In the genomic region with DNA sequence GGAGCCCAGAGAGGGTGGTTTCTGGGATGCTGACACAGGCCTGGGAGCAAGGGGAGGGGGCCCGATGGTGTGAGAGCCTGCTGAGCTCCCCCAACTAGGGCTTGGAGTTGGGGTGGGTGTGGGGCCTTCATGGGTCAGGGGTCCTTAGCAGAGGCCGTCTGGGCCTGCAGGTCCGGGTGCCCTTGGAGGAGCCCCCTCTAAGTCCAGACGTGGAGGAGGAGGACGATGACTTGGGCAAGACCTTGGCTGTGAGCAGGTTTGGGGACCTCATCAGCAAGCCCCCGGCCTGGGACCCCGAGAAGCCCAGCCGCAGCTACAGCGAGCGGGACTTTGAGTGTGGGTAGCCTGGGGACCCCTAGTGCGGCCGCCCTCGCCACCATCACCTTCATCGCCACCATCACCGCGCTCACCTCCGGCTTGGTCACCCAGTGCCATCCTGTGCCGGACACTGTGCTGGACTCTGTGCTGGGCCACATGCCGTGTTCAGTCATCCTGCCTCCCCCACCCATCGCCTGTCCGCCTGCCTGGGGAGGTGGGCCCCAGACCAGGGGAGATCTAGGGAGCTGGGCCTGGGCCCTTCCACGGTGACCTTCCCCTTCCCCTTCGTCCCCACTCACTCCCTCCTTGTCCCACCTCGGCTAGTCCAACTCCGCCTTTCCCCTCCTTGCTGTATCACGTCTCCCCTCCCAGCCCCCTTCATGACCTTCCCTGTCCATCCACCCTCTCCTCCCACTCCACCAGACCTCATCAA, we compare ENCODE assay signal across 9 cellular contexts. TPM values are rescaled to one million over a fixed set of nuclear protein-coding genes. Genes with fewer than 3 reads are reported as not detected.
DNase-seq lines count a peak whose midpoint lies in the region; ATAC-seq and TF ChIP-seq lines count a peak whose summit lies in the region.
"Had no signal": no experiment of that assay in that cellular context is flagged by ENCODE, and none has a peak within 500 bp of the region (broad histone marks: within the 10 kb centered on the region; RNA-seq: fewer than 3 reads in every experiment).

No MANE protein-coding gene starts in this region.

- TF ChIP-seq POLR2A in breast epithelium (IDR thresholded peaks at IDR 0.05): no peak

- H3K27ac ChIP-seq in HUES64 (ENCODE audit: low read depth, low read length) (no peak overlapping the region), breast epithelium (no peak overlapping the region), iPS-20b (ENCODE audit: low read length) (no peak overlapping the region)

- H3K4me3 ChIP-seq in HUES64 (ENCODE audit: low read length): peak overlapping the region; percentile 60
- peak overlapping the region in 2 of 3 donors; percentile 71 to 94 for H3K4me3 ChIP-seq in breast epithelium
- H3K4me3 ChIP-seq in iPS-20b (ENCODE audit: low read length): peak overlapping the region; percentile 68; the same call in 1 of the 2 replicates

- no peaks in the 10 kb centered on the region for H3K9me3 Mint-ChIP-seq in stimulated activated effector memory CD8-positive, alpha-beta T cell treated with anti-CD3 and anti-CD28 coated beads, Interleukin-12 subunit alpha, Interleukin-12 subunit beta, amount 100 ng/mL, for 72 hours

- H3K27me3 ChIP-seq in HUES64 (ENCODE audit: insufficient read depth, low read length) (peaks cover 12% of the 10 kb centered on the region), breast epithelium (no peaks in the 10 kb centered on the region), iPS-20b (ENCODE audit: insufficient read depth, low read length) (peaks cover 21% of the 10 kb centered on the region)

- H3K9me3 ChIP-seq in HUES64 (ENCODE audit: insufficient read depth, low read depth, low read length): no peaks in the 10 kb centered on the region
- no peaks in the 10 kb centered on the region for H3K9me3 ChIP-seq in breast epithelium
- no peaks in the 10 kb centered on the region for H3K9me3 ChIP-seq in iPS-20b (ENCODE audit: insufficient read depth, low read depth, low read length)

- no peak for ATAC-seq in stimulated activated effector memory CD8-positive, alpha-beta T cell treated with anti-CD3 and anti-CD28 coated beads, Interleukin-12 subunit alpha, Interleukin-12 subunit beta, amount 100 ng/mL, for 72 hours
- ATAC-seq in GM21390 (IDR thresholded peaks at IDR 0.05; ENCODE audit: unreplicated experiment): no peak

- no peaks in the 10 kb centered on the region for H3K36me3 Mint-ChIP-seq in stimulated activated effector memory CD8-positive, alpha-beta T cell treated with anti-CD3 and anti-CD28 coated beads, Interleukin-12 subunit alpha, Interleukin-12 subunit beta, amount 100 ng/mL, for 72 hours

- peak overlapping the region; percentile 23 for H3K4me3 Mint-ChIP-seq in stimulated activated effector memory CD8-positive, alpha-beta T cell treated with anti-CD3 and anti-CD28 coated beads, Interleukin-12 subunit alpha, Interleukin-12 subunit beta, amount 100 ng/mL, for 72 hours

- no peak overlapping the region for H3K27ac Mint-ChIP-seq in stimulated activated effector memory CD8-positive, alpha-beta T cell treated with anti-CD3 and anti-CD28 coated beads, Interleukin-12 subunit alpha, Interleukin-12 subunit beta, amount 100 ng/mL, for 72 hours

- intact Hi-C loops in breast epithelium (cut with DNase I; ENCODE audit: low total_unique reads): no loop called here

- H3K4me1 Mint-ChIP-seq in stimulated activated effector memory CD8-positive, alpha-beta T cell treated with anti-CD3 and anti-CD28 coated beads, Interleukin-12 subunit alpha, Interleukin-12 subunit beta, amount 100 ng/mL, for 72 hours: peaks cover 19% of the 10 kb centered on the region

- WGBS in HUES64: 90% methylated on average over 26 of the region's 26 CpGs

- CTCF ChIA-PET in HEK293T (lab: Yijun Ruan, JAX): no interaction called here

- POLR2A ChIA-PET in HEK293T (lab: Yijun Ruan, JAX): no interaction called here

- DNase-seq in breast epithelium (ENCODE audit: low spot score in 2 of 2) (no peak), activated gamma-delta T cell (lab: John Stamatoyannopoulos, UW) (no peak), HEK293T (ENCODE audit: extremely low spot score) (no peak)
- DNase-seq in stimulated activated effector memory CD8-positive, alpha-beta T cell treated with anti-CD3 and anti-CD28 coated beads, Interleukin-12 subunit alpha, Interleukin-12 subunit beta, amount 100 ng/mL, for 72 hours (ENCODE audit: low spot score in 2 of 2): no peak
- DNase-seq in activated CD4-positive, alpha-beta T cell treated with anti-CD3 and anti-CD28 coated beads, Interleukin-2, amount 50 U/mL, for 1 hour: no peak

- H3K36me3 ChIP-seq in HUES64 (ENCODE audit: insufficient read depth, low read length): peaks cover 5% of the 10 kb centered on the region; the same call in 1 of the 2 replicates
- no peaks in the 10 kb centered on the region for H3K36me3 ChIP-seq in breast epithelium
- no peaks in the 10 kb centered on the region for H3K36me3 ChIP-seq in iPS-20b (ENCODE audit: insufficient read depth, low read depth, low read length)

- H3K4me1 ChIP-seq in HUES64 (ENCODE audit: insufficient read depth, low read length): 0 out of 2 replicates have a peak, but pooled peaks cover 4% of the 10 kb centered on the region
- H3K4me1 ChIP-seq in breast epithelium: peaks cover 0 to 3% of the 10 kb centered on the region in 2 donors
- H3K4me1 ChIP-seq in iPS-20b (ENCODE audit: insufficient read depth, low read length): no peaks in the 10 kb centered on the region

- H3K9ac ChIP-seq in HUES64 (ENCODE audit: low read depth, low read length) (no peak overlapping the region), iPS-20b (ENCODE audit: low read depth, low read length) (peak overlapping the region; percentile 48; the same call in 1 of the 2 replicates)

- no peak for TF ChIP-seq CTCF in breast epithelium (IDR thresholded peaks at IDR 0.05)

TF ChIP-seq in HEK293T, 16 proteins besides CTCF, POLR2A, EP300 and RAD21:
- TF ChIP-seq, protein P1, sequence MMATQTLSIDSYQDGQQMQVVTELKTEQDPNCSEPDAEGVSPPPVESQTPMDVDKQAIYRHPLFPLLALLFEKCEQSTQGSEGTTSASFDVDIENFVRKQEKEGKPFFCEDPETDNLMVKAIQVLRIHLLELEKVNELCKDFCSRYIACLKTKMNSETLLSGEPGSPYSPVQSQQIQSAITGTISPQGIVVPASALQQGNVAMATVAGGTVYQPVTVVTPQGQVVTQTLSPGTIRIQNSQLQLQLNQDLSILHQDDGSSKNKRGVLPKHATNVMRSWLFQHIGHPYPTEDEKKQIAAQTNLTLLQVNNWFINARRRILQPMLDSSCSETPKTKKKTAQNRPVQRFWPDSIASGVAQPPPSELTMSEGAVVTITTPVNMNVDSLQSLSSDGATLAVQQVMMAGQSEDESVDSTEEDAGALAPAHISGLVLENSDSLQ (IDR thresholded peaks at IDR 0.05): no peak
- no peak for TF ChIP-seq ZNF384 (IDR thresholded peaks at IDR 0.05)

RNA-seq across cellular contexts. Expression of a gene that starts 1.0 kb away (rescaled TPM):
- 3.5 TPM for polyA plus RNA-seq in HUES64 (2013, experiment 1 of 2)
- polyA plus RNA-seq in HUES64 (2013, experiment 2 of 2): 2.9 TPM
- 1 to 10 TPM; 2.1 to 4.7 (median 4.6) TPM for total RNA-seq in breast epithelium

RNA-seq across cellular contexts. Expression of a gene that starts 30.8 kb away (rescaled TPM):
- 16.6 TPM for polyA plus RNA-seq in HUES64 (2013, experiment 1 of 2)
- polyA plus RNA-seq in HUES64 (2013, experiment 2 of 2): 14.9 TPM
- total RNA-seq in breast epithelium: 10 to 100 TPM; 11.2 to 16.7 (median 15.7) TPM

RNA-seq across cellular contexts. Expression of a gene that starts 56.3 kb away (rescaled TPM):
- polyA plus RNA-seq in HUES64 (2013, experiment 1 of 2): 0.30 TPM
- 0.51 TPM for polyA plus RNA-seq in HUES64 (2013, experiment 2 of 2)
- total RNA-seq in breast epithelium: under 1 TPM in 2 of 3 donors, not detected in 1; 0.64 to 0.73 TPM
- total RNA-seq: lung microvascular endothelial cell had no signal

RNA-seq across cellular contexts. Expression of a gene that starts 57.1 kb away (rescaled TPM):
- polyA plus RNA-seq in HUES64 (2013, experiment 1 of 2): 56.3 TPM
- polyA plus RNA-seq in HUES64 (2013, experiment 2 of 2): 65.5 TPM
- total RNA-seq in breast epithelium: 10 to 100 TPM; 69.2 to 91.9 (median 73.1) TPM
